Comparison of ENCODE assay signal across 8 cellular contexts in the genomic region with DNA sequence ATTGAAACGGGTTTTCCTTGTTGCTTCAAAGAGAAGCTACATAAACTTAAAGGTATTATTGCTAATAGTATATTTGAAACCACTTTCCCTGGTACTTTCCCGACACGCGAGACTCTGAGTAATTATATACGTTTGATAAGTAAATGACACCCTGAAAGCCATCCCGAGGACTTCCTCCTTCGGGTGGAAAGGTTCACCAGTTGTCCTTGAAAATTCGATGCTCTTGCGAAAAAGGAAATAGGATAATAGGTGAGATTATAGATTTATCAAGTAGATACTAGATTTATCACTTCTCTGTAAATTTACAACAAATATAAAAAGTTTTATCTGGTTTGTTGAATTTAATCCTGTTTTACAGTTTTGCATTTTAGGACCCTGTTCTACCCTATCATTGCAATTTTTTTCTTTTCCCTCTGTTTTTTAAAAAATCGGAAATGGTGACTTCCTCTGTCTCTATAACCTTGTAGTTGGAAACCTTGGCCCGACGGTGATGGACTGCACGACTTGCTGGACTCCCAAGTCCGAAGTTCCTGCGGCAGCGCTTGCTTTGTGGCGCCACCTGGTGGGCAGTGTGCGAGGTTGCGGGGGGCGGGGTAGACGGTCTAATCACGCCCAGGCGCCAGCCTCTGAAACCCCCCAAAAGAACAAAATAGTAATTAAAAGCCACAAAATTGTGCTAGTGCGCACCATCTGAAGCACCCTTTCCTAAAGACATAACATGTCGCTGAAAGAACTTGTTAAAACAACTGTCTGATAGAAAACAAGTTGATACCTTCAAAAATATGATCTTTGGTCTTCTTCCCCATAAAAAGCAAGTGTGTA. TPM values are rescaled to one million over a fixed set of nuclear protein-coding genes. Genes with fewer than 3 reads are reported as not detected.
DNase-seq lines count a peak whose midpoint lies in the region; ATAC-seq and TF ChIP-seq lines count a peak whose summit lies in the region.

No MANE protein-coding gene starts in this region.

- H3K27me3 Mint-ChIP-seq in CD4-positive, alpha-beta memory T cell, result peaks cover 62 to 63% of the 10 kb centered on the region in 2 donors
- H3K27me3 Mint-ChIP-seq in natural killer cell treated with Interleukin-12 subunit alpha and Interleukin-12 subunit beta and Interleukin-15 and Interleukin-18, amount 100 ng/mL, for 72 hours, result peaks cover 40 to 49% of the 10 kb centered on the region in 2 donors

- POLR2A ChIA-PET in CD4-positive, alpha-beta memory T cell (lab: Charles Lee; ENCODE audit: partially characterized antibody), result interaction anchor here (1.0 to 13.6 kb wide), 5 partner anchors 8 to 359 kb away, joined by 3 to 186 read pairs (median 3); partner anchors contain the start of genes DLX1 and METAP1D

- H3K27ac ChIP-seq in CD4-positive, alpha-beta memory T cell (ENCODE audit: low read depth, low read length), result no peak overlapping the region
- H3K27ac ChIP-seq in esophagus muscularis mucosa (replicated peaks in 1 of 4) (no peak overlapping the region), testis (no peak overlapping the region)

- no peaks in the 10 kb centered on the region for H3K36me3 ChIP-seq in CD4-positive, alpha-beta memory T cell (ENCODE audit: insufficient read depth, low read length)
- H3K36me3 ChIP-seq in esophagus muscularis mucosa, result no peaks in the 10 kb centered on the region
- H3K36me3 ChIP-seq in testis (ENCODE audit: low read depth, missing control alignments), result no peaks in the 10 kb centered on the region

- H3K36me3 Mint-ChIP-seq in CD4-positive, alpha-beta memory T cell, result peaks cover 0 to 6% of the 10 kb centered on the region in 2 donors
- peaks cover 1% of the 10 kb centered on the region for H3K36me3 Mint-ChIP-seq in natural killer cell treated with Interleukin-12 subunit alpha and Interleukin-12 subunit beta and Interleukin-15 and Interleukin-18, amount 100 ng/mL, for 72 hours

- peak overlapping the region in 1 of 2 donors; percentile 60 for H3K4me3 ChIP-seq in CD4-positive, alpha-beta memory T cell (ENCODE audit: low read length in 2 of 2)
- H3K4me3 ChIP-seq in esophagus muscularis mucosa, result peak overlapping the region in 3 of 4 donors; percentile 50 to 63 (median 52)
- H3K4me3 ChIP-seq in testis, result peak overlapping the region in 1 of 2 donors; percentile 61

- peak; percentile 27 for ATAC-seq in HG03108 (IDR thresholded peaks at IDR 0.05; ENCODE audit: unreplicated experiment)
- ATAC-seq in natural killer cell treated with Interleukin-12 subunit alpha and Interleukin-12 subunit beta and Interleukin-15 and Interleukin-18, amount 100 ng/mL, for 72 hours, result peak in 1 of 2 donors; percentile 61
- ATAC-seq in HG02642 (IDR thresholded peaks at IDR 0.05; ENCODE audit: poor library complexity, unreplicated experiment), result no peak

- no peak for TF ChIP-seq EP300 in esophagus muscularis mucosa (IDR thresholded peaks at IDR 0.05)

- TF ChIP-seq CTCF in esophagus muscularis mucosa (IDR thresholded peaks at IDR 0.05), result peak; percentile 66 to 79 (median 67)
- peak; percentile 90 to 94 (median 91) for TF ChIP-seq CTCF in testis (IDR thresholded peaks at IDR 0.05)

- peak in 3 of 5 donors; percentile 51 to 62 (median 60) for DNase-seq in CD4-positive, alpha-beta memory T cell
- DNase-seq in NOMO-1 treated with dmso at 0.1 percent for 144 hours (lab: John Stamatoyannopoulos, UW; ENCODE audit: unreplicated experiment), result peak; percentile 40
- peak; percentile 59 for DNase-seq in activated T-cell treated with anti-CD3 and anti-CD28 coated beads for 4 hours
- DNase-seq in esophagus muscularis mucosa (ENCODE audit: extremely low spot score), result no peak
- DNase-seq in natural killer cell treated with Interleukin-12 subunit alpha and Interleukin-12 subunit beta and Interleukin-15 and Interleukin-18, amount 100 ng/mL, for 72 hours (ENCODE audit: low spot score), result peak; percentile 85
- peak; percentile 92 for DNase-seq in testis

- peaks cover 73% of the 10 kb centered on the region for H3K4me1 ChIP-seq in CD4-positive, alpha-beta memory T cell (ENCODE audit: insufficient read depth, low read length)
- H3K4me1 ChIP-seq in esophagus muscularis mucosa (peaks cover 59 to 74% (median 69%) of the 10 kb centered on the region in 4 donors), testis (peaks cover 28% of the 10 kb centered on the region)

- peaks cover 0 to 19% (median 2%) of the 10 kb centered on the region in 8 donors for H3K9me3 Mint-ChIP-seq in CD4-positive, alpha-beta memory T cell
- no peaks in the 10 kb centered on the region for H3K9me3 Mint-ChIP-seq in natural killer cell treated with Interleukin-12 subunit alpha and Interleukin-12 subunit beta and Interleukin-15 and Interleukin-18, amount 100 ng/mL, for 72 hours

- no peaks in the 10 kb centered on the region for H3K9me3 ChIP-seq in CD4-positive, alpha-beta memory T cell (ENCODE audit: control insufficient read depth in 1 of 2, low read length in 2 of 2)
- H3K9me3 ChIP-seq in esophagus muscularis mucosa, result no peaks in the 10 kb centered on the region
- no peaks in the 10 kb centered on the region for H3K9me3 ChIP-seq in testis

- peak overlapping the region; percentile 74 to 91 (median 86) for H3K4me3 Mint-ChIP-seq in CD4-positive, alpha-beta memory T cell
- H3K4me3 Mint-ChIP-seq in natural killer cell treated with Interleukin-12 subunit alpha and Interleukin-12 subunit beta and Interleukin-15 and Interleukin-18, amount 100 ng/mL, for 72 hours, result peak overlapping the region; percentile 81

- 5% methylated on average over 25 of the region's 25 CpGs for WGBS in esophagus muscularis mucosa
- 6 to 7% methylated on average over 25 of the region's 25 CpGs for WGBS in testis, 2 donors

- H3K27me3 ChIP-seq in CD4-positive, alpha-beta memory T cell (ENCODE audit: insufficient read depth, low read length), result peaks cover 90% of the 10 kb centered on the region
- peaks cover 50 to 100% (median 96%) of the 10 kb centered on the region in 4 donors for H3K27me3 ChIP-seq in esophagus muscularis mucosa
- peaks cover 7% of the 10 kb centered on the region for H3K27me3 ChIP-seq in testis

- H3K4me1 Mint-ChIP-seq in CD4-positive, alpha-beta memory T cell, result peaks cover 23 to 67% (median 49%) of the 10 kb centered on the region in 4 donors
- H3K4me1 Mint-ChIP-seq in natural killer cell treated with Interleukin-12 subunit alpha and Interleukin-12 subunit beta and Interleukin-15 and Interleukin-18, amount 100 ng/mL, for 72 hours (ENCODE audit: low read depth in 2 of 2), result peaks cover 31 to 42% of the 10 kb centered on the region in 2 donors

- peak overlapping the region in 6 of 7 donors; percentile 2 to 93 (median 79) for H3K27ac Mint-ChIP-seq in CD4-positive, alpha-beta memory T cell
- H3K27ac Mint-ChIP-seq in natural killer cell treated with Interleukin-12 subunit alpha and Interleukin-12 subunit beta and Interleukin-15 and Interleukin-18, amount 100 ng/mL, for 72 hours, result peak overlapping the region in 1 of 2 donors; percentile 7

- no peak for TF ChIP-seq POLR2A in esophagus muscularis mucosa (IDR thresholded peaks at IDR 0.05; ENCODE audit: low read depth)
- no peak for TF ChIP-seq POLR2A in testis (IDR thresholded peaks at IDR 0.05)

- CTCF ChIA-PET in CD4-positive, alpha-beta memory T cell (lab: Charles Lee; ENCODE audit: partially characterized antibody), result interaction anchor here (0.7 to 4.1 kb wide), 18 partner anchors 8 to 415 kb away, joined by 3 to 24 read pairs (median 5); no protein-coding TSS in a partner anchor

- intact Hi-C loops in CD4-positive, alpha-beta memory T cell (cut with micrococcal nuclease), result loop anchor here (1.0 to 10.0 kb wide), 9 partner anchors 19 to 505 kb away; partner anchors contain the start of genes DLX1, DYNC1I2, HAT1 and METAP1D
- intact Hi-C loops in esophagus muscularis mucosa (cut with DNase I) (loop anchor here (5.0 to 10.0 kb wide), 3 partner anchors 291 to 509 kb away; no protein-coding TSS in a partner anchor), testis (cut with DNase I; ENCODE audit: low total_unique reads) (loop anchor here (10.0 kb wide), 2 partner anchors 289 to 419 kb away; partner anchors contain the start of gene DYNC1I2)

RNA-seq across cellular contexts. Expression of gene DLX2, which starts 1.0 kb away (rescaled TPM):
- not detected for total RNA-seq in CD4-positive, alpha-beta memory T cell
- not detected for polyA plus RNA-seq in CD4-positive, alpha-beta memory T cell
- total RNA-seq in esophagus muscularis mucosa (not detected), testis (1 to 10 TPM in 1 of 2 donors, under 1 TPM in 1; 0.99 to 1.1 TPM)
- under 1 TPM in 1 of 2 donors, not detected in 1; 0.25 TPM for total RNA-seq in natural killer cell treated with Interleukin-12 subunit alpha and Interleukin-12 subunit beta and Interleukin-15 and Interleukin-18, amount 100 ng/mL, for 72 hours
- 0.29 TPM for polyA plus RNA-seq in testis (ENCODE audit: insufficient read depth, low read depth, low replicate concordance)

RNA-seq across cellular contexts. Expression of gene DLX1, which starts 18.4 kb away (rescaled TPM):
- not detected for total RNA-seq in CD4-positive, alpha-beta memory T cell
- not detected for polyA plus RNA-seq in CD4-positive, alpha-beta memory T cell
- total RNA-seq in esophagus muscularis mucosa (under 1 TPM in 3 of 4 donors, not detected in 1; 0.17 to 0.83 (median 0.23) TPM), testis (not detected)
- not detected for total RNA-seq in natural killer cell treated with Interleukin-12 subunit alpha and Interleukin-12 subunit beta and Interleukin-15 and Interleukin-18, amount 100 ng/mL, for 72 hours
- 0.21 TPM for polyA plus RNA-seq in testis (ENCODE audit: insufficient read depth, low read depth, low replicate concordance)
